22 cellular contexts compared by ENCODE assay signal in the genomic region with DNA sequence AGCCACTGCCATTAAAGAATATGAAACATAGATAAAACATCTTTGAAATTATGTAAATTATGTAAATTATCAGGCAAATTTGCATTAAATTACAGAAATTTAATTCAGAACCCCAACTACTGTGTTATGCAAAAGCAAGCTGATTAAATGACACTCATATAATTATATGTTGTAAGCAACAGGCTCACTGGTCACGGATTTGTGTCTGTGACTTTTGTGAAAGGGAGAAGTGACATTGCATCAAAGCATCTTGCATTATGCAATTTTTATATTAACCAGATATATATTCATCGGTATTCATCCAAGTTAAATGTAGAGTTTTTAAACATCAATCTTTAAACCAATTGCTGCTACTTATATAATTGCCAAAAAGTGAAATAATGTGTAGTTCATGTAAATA. TPM values are rescaled to one million over a fixed set of nuclear protein-coding genes. Genes with fewer than 3 reads are reported as not detected.
"Had no signal": no experiment of that assay in that cellular context is flagged by ENCODE, and none has a peak within 500 bp of the region (broad histone marks: within the 10 kb centered on the region; RNA-seq: fewer than 3 reads in every experiment).

No MANE protein-coding gene starts in this region.

- H3K4me1 Mint-ChIP-seq: nephron had no signal

- H3K27ac ChIP-seq: colonic mucosa, heart left ventricle, spleen, tibial artery had no signal

- ATAC-seq: heart left ventricle; left colon; left ventricle myocardium superior; sciatic nerve; stimulated activated memory B cell treated with anti-CD40 and anti-IgM and Interleukin-4, amounts not matched to agents 10 μg/mL and 1 μg/mL and 100 μg/mL, for 72 hours had no signal

- H3K27me3 ChIP-seq: colonic mucosa, heart left ventricle, spleen, tibial artery had no signal

- H3K27me3 Mint-ChIP-seq: stimulated activated memory B cell treated with anti-CD40 and anti-IgM and Interleukin-4, amounts not matched to agents 10 μg/mL and 1 μg/mL and 100 μg/mL, for 72 hours; stimulated activated naive CD8-positive, alpha-beta T cell treated with anti-CD3 and anti-CD28 coated beads, Interleukin-15, Interleukin-2, amounts not matched to agents 100 ng/mL and 50 ng/mL, for 24 hours had no signal

- H3K36me3 ChIP-seq: colonic mucosa had no signal

- DNase-seq: colonic mucosa; dermis blood vessel endothelial cell; erythroblast; foreskin melanocyte; heart left ventricle; hippocampal formation; left colon; left ventricle myocardium superior; mesenchymal stem cell; midbrain; spleen; stimulated activated CD4-positive, alpha-beta T cell treated with anti-CD3 and anti-CD28 coated beads, Interleukin-15, amount 100 ng/mL, for 24 hours; stimulated activated CD4-positive, alpha-beta T cell treated with anti-CD3 and anti-CD28 coated beads, Interleukin-1b, Interleukin-23, amount 100 ng/mL, for 48 hours; stimulated activated CD4-positive, alpha-beta T cell treated with anti-CD3 and anti-CD28 coated beads, Interleukin-4, amount 100 ng/mL, for 24 hours; tibial artery had no signal

- H3K27ac Mint-ChIP-seq: nephron; stimulated activated memory B cell treated with anti-CD40 and anti-IgM and Interleukin-4, amounts not matched to agents 10 μg/mL and 1 μg/mL and 100 μg/mL, for 72 hours; stimulated activated naive CD8-positive, alpha-beta T cell treated with anti-CD3 and anti-CD28 coated beads, Interleukin-15, Interleukin-2, amounts not matched to agents 100 ng/mL and 50 ng/mL, for 24 hours had no signal

- H3K4me1 ChIP-seq: tibial artery had no signal

- H3K4me3 ChIP-seq: colonic mucosa, heart left ventricle, lung, spleen, tibial artery had no signal

- H3K9me3 ChIP-seq: colonic mucosa, heart left ventricle, spleen, tibial artery had no signal

- H3K4me3 Mint-ChIP-seq: nephron; stimulated activated memory B cell treated with anti-CD40 and anti-IgM and Interleukin-4, amounts not matched to agents 10 μg/mL and 1 μg/mL and 100 μg/mL, for 72 hours; stimulated activated naive CD8-positive, alpha-beta T cell treated with anti-CD3 and anti-CD28 coated beads, Interleukin-15, Interleukin-2, amounts not matched to agents 100 ng/mL and 50 ng/mL, for 24 hours had no signal

- H3K9me3 Mint-ChIP-seq: nephron; stimulated activated memory B cell treated with anti-CD40 and anti-IgM and Interleukin-4, amounts not matched to agents 10 μg/mL and 1 μg/mL and 100 μg/mL, for 72 hours; stimulated activated naive CD8-positive, alpha-beta T cell treated with anti-CD3 and anti-CD28 coated beads, Interleukin-15, Interleukin-2, amounts not matched to agents 100 ng/mL and 50 ng/mL, for 24 hours had no signal

RNA-seq across cellular contexts. Expression of gene CCIN, which starts 45.7 kb away (rescaled TPM):
- total RNA-seq: kidney epithelial cell, sciatic nerve, ureter had no signal
